33 cellular contexts compared by ENCODE assay signal in genomic region chr5:112473989-112474388, GRCh38. TPM values are rescaled to one million over a fixed set of nuclear protein-coding genes. Genes with fewer than 3 reads are reported as not detected.
"Had no signal": no experiment of that assay in that cellular context is flagged by ENCODE, and none has a peak within 500 bp of the region (broad histone marks: within the 10 kb centered on the region; RNA-seq: fewer than 3 reads in every experiment).

No MANE protein-coding gene starts in this region.

- H3K4me1 ChIP-seq: gastroesophageal sphincter had no signal

- H3K27me3 Mint-ChIP-seq: activated naive CD8-positive, alpha-beta T cell treated with anti-CD3 and anti-CD28 coated beads, Interleukin-2, amount 10 ng/mL, durations not matched to agents 7 days and 5 days had no signal

- H3K9me3 ChIP-seq: esophagus squamous epithelium, gastroesophageal sphincter had no signal

- H3K4me3 Mint-ChIP-seq: activated CD4-positive, alpha-beta memory T cell treated with anti-CD3 and anti-CD28 coated beads for 36 hours; activated CD4-positive, alpha-beta T cell treated with anti-CD3 and anti-CD28 coated beads for 36 hours; activated CD4-positive, alpha-beta T cell treated with anti-CD3 and anti-CD28 coated beads, Interleukin-2, amount 10 ng/mL, durations not matched to agents 24 days and 14 days; activated CD8-positive, alpha-beta memory T cell treated with anti-CD3 and anti-CD28 coated beads, Interleukin-2, amount 10 ng/mL, durations not matched to agents 7 days and 5 days; activated CD8-positive, alpha-beta T cell treated with anti-CD3 and anti-CD28 coated beads, Interleukin-2, amount 10 ng/mL, durations not matched to agents 7 days and 5 days; activated naive CD4-positive, alpha-beta T cell treated with anti-CD3 and anti-CD28 coated beads, Interleukin-2, amount 10 ng/mL, durations not matched to agents 7 days and 5 days; activated naive CD8-positive, alpha-beta T cell treated with anti-CD3 and anti-CD28 coated beads, Interleukin-2, amount 10 ng/mL, durations not matched to agents 7 days and 5 days; activated T-helper 1 cell treated with anti-CD3 and anti-CD28 coated beads, Interleukin-12 subunit alpha, Interleukin-12 subunit beta, Interleukin-2, Interleukin-4 antibody, amounts not matched to agents 30 ng/mL and 10 ng/mL and 1 ng/mL, durations not matched to agents 14 hours and 24 hours and 36 hours had no signal

- DNase-seq: activated CD4-positive, alpha-beta memory T cell treated with anti-CD3 and anti-CD28 coated beads for 36 hours; activated CD4-positive, alpha-beta T cell treated with anti-CD3 and anti-CD28 coated beads for 36 hours; activated CD4-positive, alpha-beta T cell treated with anti-CD3 and anti-CD28 coated beads, Interleukin-2, amount 10 ng/mL, durations not matched to agents 24 days and 14 days; activated CD4-positive, CD25-positive, alpha-beta regulatory T cell; activated CD4-positive, CD25-positive, alpha-beta regulatory T cell treated with anti-CD3 and anti-CD28 coated beads, Interleukin-2, amount 50 U/mL, for 72 hours; activated CD8-positive, alpha-beta memory T cell treated with anti-CD3 and anti-CD28 coated beads, Interleukin-2, amount 10 ng/mL, durations not matched to agents 7 days and 5 days; activated CD8-positive, alpha-beta memory T cell treated with anti-CD3 and anti-CD28 coated beads, Interleukin-2, amount 50 U/mL, for 4 hours; activated CD8-positive, alpha-beta T cell treated with anti-CD3 and anti-CD28 coated beads, Interleukin-2, amount 10 ng/mL, durations not matched to agents 7 days and 5 days; activated gamma-delta T cell; activated naive CD4-positive, alpha-beta T cell; activated naive CD4-positive, alpha-beta T cell treated with anti-CD3 and anti-CD28 coated beads, Interleukin-2, amount 10 ng/mL, durations not matched to agents 7 days and 5 days; activated naive CD8-positive, alpha-beta T cell treated with anti-CD3 and anti-CD28 coated beads, Interleukin-2, amount 10 ng/mL, durations not matched to agents 7 days and 5 days; activated T-cell treated with anti-CD3 and anti-CD28 coated beads, Interleukin-2, amount 50 U/mL, for 1 hour; activated T-cell treated with anti-CD3 and anti-CD28 coated beads, Interleukin-2, amount 50 U/mL, for 48 hours; amniotic stem cell; anterior cingulate cortex; brain microvascular endothelial cell; caudate nucleus; cortex of kidney; dermis blood vessel endothelial cell; effector CD8-positive, alpha-beta T cell; esophagus squamous epithelium; foreskin melanocyte; T-helper 2 cell had no signal

- H3K27ac ChIP-seq: brain microvascular endothelial cell, epithelial cell of prostate, esophagus squamous epithelium, gastroesophageal sphincter had no signal

- H3K9me3 Mint-ChIP-seq: activated CD4-positive, alpha-beta memory T cell treated with anti-CD3 and anti-CD28 coated beads for 36 hours; activated CD4-positive, alpha-beta T cell treated with anti-CD3 and anti-CD28 coated beads, Interleukin-2, amount 10 ng/mL, durations not matched to agents 24 days and 14 days; activated naive CD4-positive, alpha-beta T cell treated with anti-CD3 and anti-CD28 coated beads, Interleukin-2, amount 10 ng/mL, durations not matched to agents 7 days and 5 days; activated naive CD4-positive, alpha-beta T cell treated with anti-CD3 and anti-CD28 coated beads, Interleukin-2, amount 50 U/mL, for 72 hours; activated naive CD8-positive, alpha-beta T cell treated with anti-CD3 and anti-CD28 coated beads, Interleukin-2, amount 10 ng/mL, durations not matched to agents 7 days and 5 days; activated T-helper 1 cell treated with anti-CD3 and anti-CD28 coated beads, Interleukin-12 subunit alpha, Interleukin-12 subunit beta, Interleukin-2, Interleukin-4 antibody, amounts not matched to agents 30 ng/mL and 10 ng/mL and 1 ng/mL, durations not matched to agents 14 hours and 24 hours and 36 hours had no signal

- H3K36me3 Mint-ChIP-seq: activated CD4-positive, alpha-beta memory T cell treated with anti-CD3 and anti-CD28 coated beads for 36 hours; activated CD8-positive, alpha-beta memory T cell treated with anti-CD3 and anti-CD28 coated beads, Interleukin-2, amount 10 ng/mL, durations not matched to agents 7 days and 5 days; activated naive CD4-positive, alpha-beta T cell treated with anti-CD3 and anti-CD28 coated beads, Interleukin-2, amount 10 ng/mL, durations not matched to agents 7 days and 5 days; activated naive CD4-positive, alpha-beta T cell treated with anti-CD3 and anti-CD28 coated beads, Interleukin-2, amount 50 U/mL, for 72 hours; activated naive CD8-positive, alpha-beta T cell treated with anti-CD3 and anti-CD28 coated beads, Interleukin-2, amount 10 ng/mL, durations not matched to agents 7 days and 5 days had no signal

- H3K27ac Mint-ChIP-seq: activated CD4-positive, alpha-beta memory T cell treated with anti-CD3 and anti-CD28 coated beads for 36 hours; activated CD4-positive, alpha-beta T cell treated with anti-CD3 and anti-CD28 coated beads for 36 hours; activated CD4-positive, alpha-beta T cell treated with anti-CD3 and anti-CD28 coated beads, Interleukin-2, amount 10 ng/mL, durations not matched to agents 24 days and 14 days; activated CD8-positive, alpha-beta memory T cell treated with anti-CD3 and anti-CD28 coated beads, Interleukin-2, amount 10 ng/mL, durations not matched to agents 7 days and 5 days; activated CD8-positive, alpha-beta T cell treated with anti-CD3 and anti-CD28 coated beads, Interleukin-2, amount 10 ng/mL, durations not matched to agents 7 days and 5 days; activated naive CD4-positive, alpha-beta T cell treated with anti-CD3 and anti-CD28 coated beads, Interleukin-2, amount 10 ng/mL, durations not matched to agents 7 days and 5 days; activated naive CD4-positive, alpha-beta T cell treated with anti-CD3 and anti-CD28 coated beads, Interleukin-2, amount 50 U/mL, for 72 hours; activated naive CD8-positive, alpha-beta T cell treated with anti-CD3 and anti-CD28 coated beads, Interleukin-2, amount 10 ng/mL, durations not matched to agents 7 days and 5 days; activated T-helper 1 cell treated with anti-CD3 and anti-CD28 coated beads, Interleukin-12 subunit alpha, Interleukin-12 subunit beta, Interleukin-2, Interleukin-4 antibody, amounts not matched to agents 30 ng/mL and 10 ng/mL and 1 ng/mL, durations not matched to agents 14 hours and 24 hours and 36 hours had no signal

- H3K4me1 Mint-ChIP-seq: activated CD4-positive, alpha-beta T cell treated with anti-CD3 and anti-CD28 coated beads for 36 hours; activated CD4-positive, alpha-beta T cell treated with anti-CD3 and anti-CD28 coated beads, Interleukin-2, amount 10 ng/mL, durations not matched to agents 24 days and 14 days; activated CD8-positive, alpha-beta memory T cell treated with anti-CD3 and anti-CD28 coated beads, Interleukin-2, amount 10 ng/mL, durations not matched to agents 7 days and 5 days; activated naive CD4-positive, alpha-beta T cell treated with anti-CD3 and anti-CD28 coated beads, Interleukin-2, amount 10 ng/mL, durations not matched to agents 7 days and 5 days; activated naive CD8-positive, alpha-beta T cell treated with anti-CD3 and anti-CD28 coated beads, Interleukin-2, amount 10 ng/mL, durations not matched to agents 7 days and 5 days had no signal

- H3K4me3 ChIP-seq: esophagus squamous epithelium, gastroesophageal sphincter had no signal

- H3K27me3 ChIP-seq: brain microvascular endothelial cell, esophagus squamous epithelium, gastroesophageal sphincter had no signal

- ATAC-seq: activated CD4-positive, alpha-beta T cell treated with anti-CD3 and anti-CD28 coated beads for 36 hours; activated CD8-positive, alpha-beta memory T cell treated with anti-CD3 and anti-CD28 coated beads, Interleukin-2, amount 10 ng/mL, durations not matched to agents 7 days and 5 days; activated CD8-positive, alpha-beta T cell treated with anti-CD3 and anti-CD28 coated beads, Interleukin-2, amount 10 ng/mL, durations not matched to agents 7 days and 5 days; activated naive CD4-positive, alpha-beta T cell treated with anti-CD3 and anti-CD28 coated beads, Interleukin-2, amount 50 U/mL, for 72 hours; gastroesophageal sphincter had no signal

- H3K36me3 ChIP-seq: brain microvascular endothelial cell, esophagus squamous epithelium, gastroesophageal sphincter had no signal

- FAIRE-seq: astrocyte, bronchial epithelial cell, colon, endometrium, endothelial cell of umbilical vein had no signal

RNA-seq across cellular contexts. Expression of gene EPB41L4A, which starts 54.9 kb away (rescaled TPM):
- total RNA-seq: activated CD4-positive, alpha-beta T cell treated with anti-CD3 and anti-CD28 coated beads, Interleukin-2, amount 10 ng/mL, durations not matched to agents 24 days and 14 days; activated T-helper 1 cell treated with anti-CD3 and anti-CD28 coated beads, Interleukin-12 subunit alpha, Interleukin-12 subunit beta, Interleukin-2, Interleukin-4 antibody, amounts not matched to agents 30 ng/mL and 10 ng/mL and 1 ng/mL, durations not matched to agents 14 hours and 24 hours and 36 hours had no signal
